1 cellular context compared by ENCODE assay signal in genomic region chrX:125378205-125378604, GRCh38.
TF ChIP-seq lines count a peak whose summit lies in the region.

No MANE protein-coding gene starts in this region.

TF ChIP-seq in GM23338, 12 proteins besides CTCF, POLR2A, EP300 and RAD21 (continued from another document):
- no peak for TF ChIP-seq ETS1 (IDR thresholded peaks at IDR 0.05)
- no peak for TF ChIP-seq ZNF331 (CRISPR knock-in tag; IDR thresholded peaks at IDR 0.05; ENCODE audit: low read depth)
- no peak for TF ChIP-seq ZNF114 (CRISPR knock-in tag; IDR thresholded peaks at IDR 0.05)
- TF ChIP-seq POLR2AphosphoS5 (IDR thresholded peaks at IDR 0.05; ENCODE audit: low read depth), result no peak
- TF ChIP-seq STAT1 (IDR thresholded peaks at IDR 0.05; ENCODE audit: unreplicated experiment), result no peak
- TF ChIP-seq EZH2phosphoT487 (IDR thresholded peaks at IDR 0.05; ENCODE audit: unreplicated experiment), result no peak
- TF ChIP-seq CREB1 (CRISPR knock-in tag; IDR thresholded peaks at IDR 0.05; ENCODE audit: low read depth), result no peak
- TF ChIP-seq JUNB (IDR thresholded peaks at IDR 0.05; ENCODE audit: unreplicated experiment), result no peak
TF ChIP-seq in GM23338: peak in this region for 0.
